Comparison of ENCODE assay signal across 8 cellular contexts in the genomic region with DNA sequence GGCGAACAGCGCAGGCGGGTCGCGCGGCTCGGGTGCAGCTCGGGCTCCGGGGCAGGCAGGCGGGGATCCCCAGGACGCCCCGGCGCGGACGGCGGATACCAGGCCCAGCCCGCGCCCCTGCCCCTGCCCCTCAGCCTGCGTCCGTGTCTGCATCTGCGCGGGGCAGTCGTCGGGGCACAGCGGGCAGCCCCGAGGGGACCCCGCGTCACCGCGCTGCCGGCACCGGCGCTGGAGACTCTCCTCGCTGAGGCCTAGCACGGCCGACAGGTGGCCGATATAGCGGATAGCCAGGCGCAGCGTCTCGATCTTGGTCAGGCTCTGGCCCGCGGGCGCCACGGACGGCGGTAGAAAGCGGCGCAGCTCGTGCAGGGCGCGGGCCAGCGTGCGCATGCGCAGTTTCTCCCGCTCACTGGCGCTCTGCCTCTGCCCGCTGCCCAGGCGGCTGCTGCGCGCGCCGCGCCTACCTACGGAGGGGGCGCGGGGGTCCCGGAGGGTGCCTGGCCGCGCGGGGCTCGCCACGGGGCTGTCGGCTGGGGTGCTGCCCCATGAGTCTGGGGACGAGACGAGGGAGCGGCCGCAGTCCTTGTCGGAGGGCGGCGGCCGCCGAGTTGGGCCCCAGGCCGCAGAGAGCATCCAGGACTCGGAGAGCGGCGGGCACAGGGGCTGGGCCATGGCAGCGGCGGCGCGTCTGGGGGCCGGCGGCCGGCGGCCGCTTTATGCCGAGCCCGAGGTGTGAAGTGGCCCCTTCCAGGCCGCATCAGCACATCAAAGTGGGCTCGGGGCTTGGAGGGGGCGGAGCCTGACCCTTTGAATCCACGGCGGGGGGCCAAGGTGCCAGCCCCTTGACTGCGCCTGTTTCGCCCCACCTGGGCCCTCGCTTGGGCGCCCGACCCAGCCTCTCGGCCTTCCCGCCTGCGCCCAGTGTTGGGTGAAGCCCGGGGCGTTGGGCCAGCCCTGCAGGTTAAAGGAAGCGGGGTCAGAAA. TPM values are rescaled to one million over a fixed set of nuclear protein-coding genes. Genes with fewer than 3 reads are reported as not detected.
DNase-seq lines count a peak whose midpoint lies in the region; ATAC-seq and TF ChIP-seq lines count a peak whose summit lies in the region.

A gene with protein sequence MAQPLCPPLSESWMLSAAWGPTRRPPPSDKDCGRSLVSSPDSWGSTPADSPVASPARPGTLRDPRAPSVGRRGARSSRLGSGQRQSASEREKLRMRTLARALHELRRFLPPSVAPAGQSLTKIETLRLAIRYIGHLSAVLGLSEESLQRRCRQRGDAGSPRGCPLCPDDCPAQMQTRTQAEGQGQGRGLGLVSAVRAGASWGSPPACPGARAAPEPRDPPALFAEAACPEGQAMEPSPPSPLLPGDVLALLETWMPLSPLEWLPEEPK (minus strand): TSS at position 690 of the 983 bp plus-strand sequence. CDS start 18 bp downstream, at position 672.

- peak within 1 kb of the TSS; percentile 47 for H3K9ac ChIP-seq in endocrine pancreas (ENCODE audit: control insufficient read depth, insufficient read depth, low read length)

- DNase-seq in Caco-2 (peak; percentile 92 to 95), HT1080 (ENCODE audit: low read depth) (peak; percentile 90)
- DNase-seq in NK-92 treated with Interleukin-12 subunit alpha and Interleukin-12 subunit beta, amount 100 ng/mL, for 24 hours (lab: John Stamatoyannopoulos, UW), result peak; percentile 90
- peak; percentile 71 to 76 (median 74) for DNase-seq in activated CD8-positive, alpha-beta memory T cell treated with anti-CD3 and anti-CD28 coated beads for 48 hours (ENCODE audit: low read depth in 2 of 3, low spot score in 2 of 3)
- DNase-seq in stimulated activated CD8-positive, alpha-beta memory T cell treated with anti-CD3 and anti-CD28 coated beads, Interleukin-15, amount 100 ng/mL, for 24 hours (ENCODE audit: low read depth), result peak; percentile 68

- H3K4me1 ChIP-seq in Caco-2, result peaks cover 13% of the 10 kb centered on the region
- H3K4me1 ChIP-seq in endocrine pancreas (ENCODE audit: control insufficient read depth, insufficient read depth, low read length), result no peaks in the 10 kb centered on the region
- peaks cover 15% of the 10 kb centered on the region for H3K4me1 ChIP-seq in mesodermal cell (ENCODE audit: control insufficient read depth, insufficient read depth, low read length, poor library complexity, severe bottlenecking)

- H3K36me3 ChIP-seq in Caco-2 (ENCODE audit: control insufficient read depth, insufficient read depth, low read length) (no peaks in the 10 kb centered on the region), endocrine pancreas (ENCODE audit: control insufficient read depth, insufficient read depth, low read length) (no peaks in the 10 kb centered on the region), mesodermal cell (ENCODE audit: control insufficient read depth, insufficient read depth, low read length) (no peaks in the 10 kb centered on the region)

- no TSS peak for BruUV-seq in Caco-2 (replicated peaks; lab: Mats Ljungman, UMichigan)

- no peak within 1 kb of the TSS for H3K27ac ChIP-seq in mesodermal cell (ENCODE audit: low read depth, low read length, severe bottlenecking)

- CTCF ChIA-PET in Caco-2 (lab: Charles Lee), result interaction anchor here (1.0 to 1.8 kb wide), 6 partner anchors 10 to 138 kb away, joined by 3 to 14 read pairs (median 6); no protein-coding TSS in a partner anchor

- POLR2A ChIA-PET in Caco-2 (lab: Charles Lee), result interaction anchor here (0.9 kb wide), 1 partner anchor 11 kb away, joined by 3 read pairs; no protein-coding TSS in a partner anchor

- H3K27me3 ChIP-seq in Caco-2 (replicated peaks; ENCODE audit: control insufficient read depth, insufficient read depth, low read length) (no peaks in the 10 kb centered on the region), endocrine pancreas (ENCODE audit: control insufficient read depth, insufficient read depth, low read length) (no peaks in the 10 kb centered on the region)

- ATAC-seq in GM21367 (IDR thresholded peaks at IDR 0.05; ENCODE audit: unreplicated experiment), result peak; percentile 88

- H3K36me3 Mint-ChIP-seq in Caco-2 (ENCODE audit: insufficient read depth, unreplicated experiment), result no peaks in the 10 kb centered on the region

- TF ChIP-seq CTCF in Caco-2 (IDR thresholded peaks at IDR 0.05; ENCODE audit: insufficient read depth in 1 of 2, low read depth in 1 of 2, low read length in 1 of 2, severe bottlenecking in 1 of 2, unreplicated experiment in 1 of 2), result peak; percentile 83 to 85

- H3K9me3 Mint-ChIP-seq in Caco-2 (ENCODE audit: unreplicated experiment), result no peaks in the 10 kb centered on the region

- H3K9me3 ChIP-seq in Caco-2, result no peaks in the 10 kb centered on the region
- no peaks in the 10 kb centered on the region for H3K9me3 ChIP-seq in endocrine pancreas (ENCODE audit: control insufficient read depth, low read length)
- no peaks in the 10 kb centered on the region for H3K9me3 ChIP-seq in mesodermal cell (ENCODE audit: control insufficient read depth, low read length)

- H3K4me3 Mint-ChIP-seq in Caco-2 (ENCODE audit: unreplicated experiment), result peak within 1 kb of the TSS; percentile 62

- H3K4me3 ChIP-seq in Caco-2 (ENCODE audit: low read depth, low read length), result peak within 1 kb of the TSS; percentile 59
- no peak within 1 kb of the TSS for H3K4me3 ChIP-seq in endocrine pancreas (ENCODE audit: control insufficient read depth, insufficient read depth, low read length)
- peak within 1 kb of the TSS; percentile 50 for H3K4me3 ChIP-seq in mesodermal cell (ENCODE audit: extremely low read depth, insufficient read depth, low read length, poor library complexity, severe bottlenecking)

- no peaks in the 10 kb centered on the region for H3K27me3 Mint-ChIP-seq in Caco-2 (ENCODE audit: insufficient read depth, unreplicated experiment)

- H3K4me1 Mint-ChIP-seq in Caco-2 (ENCODE audit: low read depth, unreplicated experiment), result peaks cover 9% of the 10 kb centered on the region

- intact Hi-C loops in Caco-2 (cut with micrococcal nuclease; ENCODE audit: unreplicated experiment), result no loop called here

- no peak within 1 kb of the TSS for H3K27ac Mint-ChIP-seq in Caco-2 (ENCODE audit: unreplicated experiment)

- WGBS in mesodermal cell (ENCODE audit: insufficient coverage in 2 of 2), 2 experiments, result 3% methylated on average over 85 to 104 of the region's 114 CpGs

RNA-seq across cellular contexts. Expression of the gene that starts here (rescaled TPM):
- 1.00 and 2.2 TPM in 2 replicates for total RNA-seq in Caco-2 (2022)
- total RNA-seq in HT1080 (2014; rRNA removed; shearing (Covaris generic)), result 0.72 and 1.1 TPM in 2 replicates
- polyA plus RNA-seq in HT1080 (2015; cell fraction: cytosol; rRNA removed), result 1.7 and 2.5 TPM in 2 replicates
- 1.1 and 1.6 TPM in 2 replicates for polyA plus RNA-seq in HT1080 (2015; cell fraction: nucleus; rRNA removed)
- 1.1 TPM for polyA plus RNA-seq in mesodermal cell (2013, experiment 1 of 2)
- polyA plus RNA-seq in mesodermal cell (2013, experiment 2 of 2), result 1.2 TPM
